ENCODE assay signal across 1 cellular context in genomic region chr1:16210581-16210980, GRCh38.
A peak's percentile ranks its signal among the peaks of the same experiment; 100 is the strongest.
TF ChIP-seq lines count a peak whose summit lies in the region.

No MANE protein-coding gene starts in this region.

TF ChIP-seq in HepG2, 621 proteins besides CTCF, POLR2A, EP300 and RAD21:
- no peak for TF ChIP-seq ZNF292 (CRISPR knock-in tag; IDR thresholded peaks at IDR 0.05; ENCODE audit: borderline replicate concordance, low read depth)
- peak; percentile 68 for TF ChIP-seq ZFP36 (IDR thresholded peaks at IDR 0.05; ENCODE audit: borderline replicate concordance, low read depth, low read length, partially characterized antibody)
TF ChIP-seq in HepG2: peak in this region for 1.
